Comparison of ENCODE assay signal across 14 cellular contexts in the genomic region with DNA sequence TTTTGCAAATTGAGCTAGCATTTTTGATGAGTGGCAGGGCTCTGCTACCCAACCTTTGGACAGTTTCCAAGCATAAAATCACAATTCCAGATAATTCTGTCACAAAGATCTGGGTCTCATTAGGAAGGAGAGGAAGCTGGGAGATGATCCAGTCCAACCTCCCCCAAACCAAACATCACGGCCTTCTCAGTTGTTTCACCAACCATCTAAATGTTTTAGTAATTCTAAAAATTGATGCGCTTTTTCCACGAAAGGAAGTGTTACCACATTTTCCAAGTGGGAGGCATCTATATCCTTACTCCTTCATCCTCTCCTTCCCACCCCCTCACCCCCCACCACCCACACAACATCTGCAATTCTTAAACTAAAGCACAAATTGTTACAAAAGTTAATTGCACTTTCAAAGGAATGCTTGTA.
A peak's percentile ranks its signal among the peaks of the same experiment; 100 is the strongest.
DNase-seq lines count a peak whose midpoint lies in the region; ATAC-seq and TF ChIP-seq lines count a peak whose summit lies in the region.
"Had no signal": no experiment of that assay in that cellular context is flagged by ENCODE, and none has a peak within 500 bp of the region (broad histone marks: within the 10 kb centered on the region; RNA-seq: fewer than 3 reads in every experiment).

No MANE protein-coding gene starts in this region.

- TF ChIP-seq POLR2A in heart left ventricle (IDR thresholded peaks at IDR 0.05) (no peak), prostate gland (IDR thresholded peaks at IDR 0.05) (no peak)

- TF ChIP-seq CTCF in heart left ventricle (IDR thresholded peaks at IDR 0.05) (no peak), coronary artery (IDR thresholded peaks at IDR 0.05) (no peak), prostate gland (IDR thresholded peaks at IDR 0.05) (no peak)

- H3K36me3 ChIP-seq in heart left ventricle (no peaks in the 10 kb centered on the region), prostate gland (no peaks in the 10 kb centered on the region), aorta (ENCODE audit: control insufficient read depth in 1 of 2, insufficient read depth in 2 of 2, low read length in 1 of 2) (no peaks in the 10 kb centered on the region), SJCRH30 (no peaks in the 10 kb centered on the region)

- ATAC-seq in heart left ventricle, result no peak
- ATAC-seq in right cardiac atrium, result no peak
- ATAC-seq in aorta (ENCODE audit: low FRiP score), result no peak
- ATAC-seq in HG02610 (IDR thresholded peaks at IDR 0.05; ENCODE audit: unreplicated experiment), result no peak
- ATAC-seq: T-cell had no signal

- intact Hi-C loops in heart left ventricle (cut with DNase I), result loop anchor here in 3 of 10 donors (5.0 to 10.0 kb wide), 2 partner anchors 110 to 128 kb away; a partner anchor contains a TSS
- intact Hi-C loops in right cardiac atrium (cut with DNase I), result loop anchor here in 1 of 4 donors (10.0 kb wide), 1 partner anchor 52 kb away; no protein-coding TSS in a partner anchor
- intact Hi-C loops in prostate gland (cut with DNase I), result loop anchor here (10.0 kb wide), 1 partner anchor 128 kb away; no protein-coding TSS in a partner anchor
- intact Hi-C loops in aorta (cut with DNase I), result loop anchor here (5.0 kb wide), 1 partner anchor 40 kb away; no protein-coding TSS in a partner anchor

- 48 to 63% (median 56%) methylated on average over 3 of the region's 3 CpGs for WGBS in heart left ventricle, 4 donors
- WGBS in right cardiac atrium, result 55% methylated on average over 3 of the region's 3 CpGs
- WGBS in prostate gland, result 69% methylated on average over 3 of the region's 3 CpGs
- 41 to 43% methylated on average over 3 of the region's 3 CpGs for WGBS in aorta, 2 donors

- H3K27me3 ChIP-seq in heart left ventricle (no peaks in the 10 kb centered on the region), right cardiac atrium (ENCODE audit: control insufficient read depth, insufficient read depth) (no peaks in the 10 kb centered on the region), prostate gland (replicated peaks; ENCODE audit: insufficient read depth) (no peaks in the 10 kb centered on the region), aorta (ENCODE audit: control insufficient read depth in 1 of 2, insufficient read depth in 2 of 2, low read length in 1 of 2) (no peaks in the 10 kb centered on the region), SJCRH30 (no peaks in the 10 kb centered on the region)

- no peak overlapping the region for H3K4me3 ChIP-seq in heart left ventricle
- no peak overlapping the region for H3K4me3 ChIP-seq in right cardiac atrium (ENCODE audit: low read length)
- no peak overlapping the region for H3K4me3 ChIP-seq in coronary artery
- no peak overlapping the region for H3K4me3 ChIP-seq in prostate gland
- no peak overlapping the region for H3K4me3 ChIP-seq in aorta (ENCODE audit: low read length in 2 of 2)
- H3K4me3 ChIP-seq in SJCRH30, result no peak overlapping the region

- peak overlapping the region in 10 of 12 donors; percentile 22 to 84 (median 71) for H3K27ac ChIP-seq in heart left ventricle
- no peak overlapping the region for H3K27ac ChIP-seq in right cardiac atrium (ENCODE audit: low read length)
- H3K27ac ChIP-seq in coronary artery, result peak overlapping the region; percentile 75 to 91
- peak overlapping the region; percentile 45 to 54 for H3K27ac ChIP-seq in prostate gland
- H3K27ac ChIP-seq in aorta (ENCODE audit: low read depth in 1 of 2, low read length in 2 of 2), result peak overlapping the region; percentile 30 to 54
- H3K27ac ChIP-seq in SJCRH30, result no peak overlapping the region

- H3K4me1 ChIP-seq in heart left ventricle (peaks cover 11 to 80% (median 45%) of the 10 kb centered on the region in 12 donors), right cardiac atrium (ENCODE audit: control insufficient read depth, insufficient read depth, low read length) (peaks cover 30% of the 10 kb centered on the region), prostate gland (replicated peaks) (peaks cover 16% of the 10 kb centered on the region), aorta (ENCODE audit: control insufficient read depth in 1 of 2, insufficient read depth in 2 of 2, low read length in 2 of 2) (peaks cover 3 to 19% of the 10 kb centered on the region in 2 donors), SJCRH30 (peaks cover 53% of the 10 kb centered on the region)

- H3K9me3 ChIP-seq in heart left ventricle (no peaks in the 10 kb centered on the region), right cardiac atrium (ENCODE audit: control insufficient read depth, low read length) (no peaks in the 10 kb centered on the region), prostate gland (no peaks in the 10 kb centered on the region), aorta (ENCODE audit: control insufficient read depth, low read length) (no peaks in the 10 kb centered on the region), SJCRH30 (replicated peaks) (no peaks in the 10 kb centered on the region)

- DNase-seq in heart left ventricle (no peak), right cardiac atrium (no peak), coronary artery (ENCODE audit: low spot score) (no peak), prostate gland (ENCODE audit: low spot score) (no peak), aorta (no peak), SJCRH30 (no peak)
- DNase-seq in activated CD4-positive, alpha-beta T cell treated with anti-CD3 and anti-CD28 coated beads, Interleukin-2, amount 50 U/mL, for 4 hours, result no peak
- DNase-seq: ACHN; activated T-cell treated with anti-CD3 and anti-CD28 coated beads, Interleukin-2, amount 50 U/mL, for 48 hours; endodermal cell; Kasumi-1; NCI-H2171; T-cell had no signal

Comparison
In these comparisons a context has a peak if more than half of its experiments do, and no peak if none do; other contexts are left out.
1. H3K27ac ChIP-seq: peak in heart left ventricle (10 of 12), coronary artery (2 of 2), prostate gland (2 of 2) and aorta (2 of 2); none in right cardiac atrium (single experiment) and SJCRH30 (single experiment).